In genomic region chr1:115654125-115654524, GRCh38 we compare ENCODE assay signal across 27 cellular contexts. TPM values are rescaled to one million over a fixed set of nuclear protein-coding genes. Genes with fewer than 3 reads are reported as not detected.
DNase-seq lines count a peak whose midpoint lies in the region; ATAC-seq and TF ChIP-seq lines count a peak whose summit lies in the region.
"Had no signal": no experiment of that assay in that cellular context is flagged by ENCODE, and none has a peak within 500 bp of the region (broad histone marks: within the 10 kb centered on the region; RNA-seq: fewer than 3 reads in every experiment).

No MANE protein-coding gene starts in this region.

- H3K23ac ChIP-seq in mesendoderm (ENCODE audit: low read length): peak overlapping the region; percentile 49

- H3K4me2 ChIP-seq in mesendoderm (ENCODE audit: low read length): no peak overlapping the region

- peak overlapping the region; percentile 35; the same call in 1 of the 2 replicates for H3K27ac ChIP-seq in VCaP
- no peak overlapping the region for H3K27ac ChIP-seq in mesendoderm (ENCODE audit: low read depth, low read length)
- H3K27ac ChIP-seq in lower lobe of right lung: no peak overlapping the region
- H3K27ac ChIP-seq: dorsolateral prefrontal cortex, neutrophil had no signal

- WGBS in mesendoderm (ENCODE audit: extremely low coverage, insufficient coverage, low lambda C conversion rate): no CpG with 5 or more reads among the region's 3 CpGs

- H3K27me3 ChIP-seq in mesendoderm (ENCODE audit: insufficient read depth, low read length, poor library complexity) (no peaks in the 10 kb centered on the region), lower lobe of right lung (ENCODE audit: low read depth) (no peaks in the 10 kb centered on the region)
- H3K27me3 ChIP-seq: dorsolateral prefrontal cortex, tibial artery had no signal

- H3K4ac ChIP-seq in mesendoderm (ENCODE audit: low read depth, low read length): peak overlapping the region; percentile 10

- no peak overlapping the region for H2BK120ac ChIP-seq in mesendoderm (ENCODE audit: low read depth, low read length)

- peaks cover 34% of the 10 kb centered on the region for H3K79me1 ChIP-seq in mesendoderm (ENCODE audit: low read length)

- H3K4me1 ChIP-seq in mesendoderm (ENCODE audit: control insufficient read depth, low read depth, low read length) (peaks cover 24% of the 10 kb centered on the region), lower lobe of right lung (peaks cover 33% of the 10 kb centered on the region)

- H4K5ac ChIP-seq in mesendoderm (ENCODE audit: low read length): no peak overlapping the region

- no peak overlapping the region for H2BK15ac ChIP-seq in mesendoderm (replicated peaks; ENCODE audit: low read depth)

- H3K56ac ChIP-seq in mesendoderm (ENCODE audit: low read length): peak overlapping the region; percentile 57

- peaks cover 7% of the 10 kb centered on the region for H3K36me3 ChIP-seq in mesendoderm (ENCODE audit: control insufficient read depth, insufficient read depth, low read length)
- peaks cover 7% of the 10 kb centered on the region for H3K36me3 ChIP-seq in lower lobe of right lung
- H3K36me3 ChIP-seq: neutrophil had no signal

- H4K8ac ChIP-seq in mesendoderm (ENCODE audit: low read depth, low read length): no peak overlapping the region

- H3K27ac Mint-ChIP-seq in T-helper 2 cell treated with Interferon-gamma antibody and Interleukin-4, amounts not matched to agents 5 μg/mL and 100 μg/mL, for 36 hours: peak overlapping the region; percentile 65
- H3K27ac Mint-ChIP-seq in type B pancreatic cell: peak overlapping the region; percentile 18
- H3K27ac Mint-ChIP-seq: activated B cell treated with CpG ODN at 0.5 μM for 24 hours; activated T-cell treated with anti-CD3 and anti-CD28 coated beads, Interleukin-2, amount 50 U/mL, for 72 hours; CD4-positive, alpha-beta memory T cell had no signal

- no peaks in the 10 kb centered on the region for H3K9me3 ChIP-seq in lower lobe of right lung
- H3K9me3 ChIP-seq: neutrophil, tibial artery had no signal

- H3K9me3 Mint-ChIP-seq in T-helper 2 cell treated with Interferon-gamma antibody and Interleukin-4, amounts not matched to agents 5 μg/mL and 100 μg/mL, for 36 hours: no peaks in the 10 kb centered on the region
- H3K9me3 Mint-ChIP-seq in type B pancreatic cell: no peaks in the 10 kb centered on the region
- H3K9me3 Mint-ChIP-seq: activated B cell treated with CpG ODN at 0.5 μM for 24 hours; activated T-cell treated with anti-CD3 and anti-CD28 coated beads, Interleukin-2, amount 50 U/mL, for 72 hours; CD4-positive, alpha-beta memory T cell had no signal

- DNase-seq in T-helper 2 cell treated with Interferon-gamma antibody and Interleukin-4, amounts not matched to agents 5 μg/mL and 100 μg/mL, for 36 hours (ENCODE audit: low spot score): no peak
- no peak for DNase-seq in T-helper 2 cell
- no peak for DNase-seq in mesendoderm
- no peak for DNase-seq in type B pancreatic cell (ENCODE audit: extremely low spot score, unreplicated experiment)
- no peak for DNase-seq in activated CD4-positive, alpha-beta T cell treated with anti-CD3 and anti-CD28 coated beads for 48 hours
- DNase-seq in lower lobe of right lung: no peak
- DNase-seq in NCI-H69 (lab: John Stamatoyannopoulos, UW): no peak
- DNase-seq: activated B cell treated with CpG ODN at 0.5 μM for 24 hours; activated CD4-positive, alpha-beta T cell treated with anti-CD3 and anti-CD28 coated beads, Interleukin-2, amount 50 U/mL, for 4 hours; activated naive CD4-positive, alpha-beta T cell; activated T-cell treated with anti-CD3 and anti-CD28 coated beads, Interleukin-2, amount 50 U/mL, for 72 hours; CD4-positive, alpha-beta memory T cell; DMS153; dorsolateral prefrontal cortex; glutamatergic neuron; H7; kidney glomerular epithelial cell; MM.1S; NCI-H1417; NCI-H2081; NCI-H226; stimulated activated naive CD8-positive, alpha-beta T cell treated with anti-CD3 and anti-CD28 coated beads, Interleukin-15, amount 100 ng/mL, for 72 hours; T-helper 17 cell; tibial artery had no signal

- intact Hi-C loops in lower lobe of right lung (cut with DNase I): no loop called here

- peaks cover 27% of the 10 kb centered on the region for H3K4me1 Mint-ChIP-seq in T-helper 2 cell treated with Interferon-gamma antibody and Interleukin-4, amounts not matched to agents 5 μg/mL and 100 μg/mL, for 36 hours (ENCODE audit: low read depth)
- peaks cover 48% of the 10 kb centered on the region for H3K4me1 Mint-ChIP-seq in type B pancreatic cell (ENCODE audit: unreplicated experiment)
- H3K4me1 Mint-ChIP-seq: activated B cell treated with CpG ODN at 0.5 μM for 24 hours had no signal

- H3K79me2 ChIP-seq in mesendoderm (ENCODE audit: control insufficient read depth, insufficient read depth, low read length): peaks cover 72% of the 10 kb centered on the region

- H3K27me3 Mint-ChIP-seq in T-helper 2 cell treated with Interferon-gamma antibody and Interleukin-4, amounts not matched to agents 5 μg/mL and 100 μg/mL, for 36 hours (ENCODE audit: low read depth): no peaks in the 10 kb centered on the region
- H3K27me3 Mint-ChIP-seq in type B pancreatic cell: no peaks in the 10 kb centered on the region
- H3K27me3 Mint-ChIP-seq: activated B cell treated with CpG ODN at 0.5 μM for 24 hours; CD4-positive, alpha-beta memory T cell; T-helper 17 cell had no signal

- no peak overlapping the region for H2AK5ac ChIP-seq in mesendoderm (ENCODE audit: low read length)

- ATAC-seq in lower lobe of right lung: no peak
- ATAC-seq: stimulated activated naive CD8-positive, alpha-beta T cell treated with anti-CD3 and anti-CD28 coated beads, Interleukin-15, amount 100 ng/mL, for 72 hours; T-helper 17 cell had no signal

- H3K36me3 Mint-ChIP-seq in T-helper 2 cell treated with Interferon-gamma antibody and Interleukin-4, amounts not matched to agents 5 μg/mL and 100 μg/mL, for 36 hours (ENCODE audit: low read depth): peaks cover 42% of the 10 kb centered on the region
- peaks cover 25% of the 10 kb centered on the region for H3K36me3 Mint-ChIP-seq in type B pancreatic cell
- H3K36me3 Mint-ChIP-seq: CD4-positive, alpha-beta memory T cell had no signal

- no peak overlapping the region for H3K4me3 Mint-ChIP-seq in T-helper 2 cell treated with Interferon-gamma antibody and Interleukin-4, amounts not matched to agents 5 μg/mL and 100 μg/mL, for 36 hours
- no peak overlapping the region for H3K4me3 Mint-ChIP-seq in type B pancreatic cell
- H3K4me3 Mint-ChIP-seq: activated B cell treated with CpG ODN at 0.5 μM for 24 hours; CD4-positive, alpha-beta memory T cell; stimulated activated naive CD8-positive, alpha-beta T cell treated with anti-CD3 and anti-CD28 coated beads, Interleukin-15, amount 100 ng/mL, for 72 hours; T-helper 17 cell had no signal

- no peak for TF ChIP-seq CTCF in VCaP (conservative IDR thresholded peaks at IDR 0.05)
- TF ChIP-seq CTCF in type B pancreatic cell (conservative IDR thresholded peaks at IDR 0.05): no peak
- no peak for TF ChIP-seq CTCF in lower lobe of right lung (IDR thresholded peaks at IDR 0.05)

- no peak overlapping the region for H3K4me3 ChIP-seq in mesendoderm (ENCODE audit: low read length)
- H3K4me3 ChIP-seq in lower lobe of right lung: no peak overlapping the region
- H3K4me3 ChIP-seq: dorsolateral prefrontal cortex, lung, tibial artery had no signal

- H3K9ac ChIP-seq in mesendoderm (ENCODE audit: low read length): no peak overlapping the region

- H3K18ac ChIP-seq in mesendoderm (ENCODE audit: low read length): peak overlapping the region; percentile 60

- H2BK5ac ChIP-seq in mesendoderm (ENCODE audit: low read length): no peak overlapping the region

RNA-seq across cellular contexts. Expression of gene VANGL1, which starts 12.4 kb away (rescaled TPM):
- polyA plus RNA-seq in mesendoderm (2013, experiment 1 of 2): 71.3 TPM
- 69.6 TPM for polyA plus RNA-seq in mesendoderm (2013, experiment 2 of 2)
- total RNA-seq in type B pancreatic cell (ENCODE audit: low replicate concordance): 15.3 and 25.6 TPM in 2 replicates
- 10.9 TPM for total RNA-seq in lower lobe of right lung
